ENCODE assay signal across 8 cellular contexts in the genomic region with DNA sequence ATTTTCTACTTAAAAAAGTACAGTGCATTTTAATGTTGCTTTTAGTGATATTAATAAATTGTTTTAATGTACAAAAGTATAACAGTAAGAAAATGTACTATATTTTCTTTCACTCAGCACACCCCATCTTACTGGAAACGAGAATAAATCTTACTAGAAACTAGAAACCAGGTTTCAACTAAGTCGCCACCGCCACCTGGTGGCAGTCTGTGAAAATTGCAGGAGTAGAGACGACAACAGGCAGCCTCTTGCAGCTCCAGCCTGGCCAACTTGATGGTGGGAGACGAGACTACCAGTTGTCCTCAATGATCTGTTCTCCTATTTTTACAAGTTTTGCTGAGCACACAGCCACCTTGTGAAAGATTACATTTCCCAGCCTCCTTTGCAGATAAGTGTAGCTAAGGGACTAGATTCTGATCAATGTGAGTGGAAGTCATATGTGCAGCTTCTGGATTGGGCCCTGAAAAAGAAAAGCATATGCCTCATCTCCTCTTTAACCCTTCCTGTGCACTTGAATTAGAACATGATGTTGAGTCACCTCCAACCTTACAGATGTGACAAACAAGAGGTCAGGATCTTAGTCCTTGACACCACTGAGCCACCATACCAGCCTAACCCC.
DNase-seq lines count a peak whose midpoint lies in the region; ATAC-seq, FAIRE-seq and TF ChIP-seq lines count a peak whose summit lies in the region.

No MANE protein-coding gene starts in this region.

- TF ChIP-seq CTCF in D721Med (IDR thresholded peaks at IDR 0.05; ENCODE audit: insufficient read depth, missing control alignments), result peak; percentile 68

- FAIRE-seq in D721Med (lab: Jason Lieb, UNC) (no peak), HTR-8/SVneo (lab: Jason Lieb, UNC) (peak; percentile 80), RCC 7860 (lab: Jason Lieb, UNC) (peak; percentile 76)

- ATAC-seq in GM19463 (IDR thresholded peaks at IDR 0.05; ENCODE audit: unreplicated experiment) (no peak), GM21381 (IDR thresholded peaks at IDR 0.05; ENCODE audit: unreplicated experiment) (no peak)

- DNase-seq in D721Med (ENCODE audit: insufficient read length, low spot score) (no peak), HTR-8/SVneo (ENCODE audit: insufficient read length, low spot score) (peak; percentile 58), RCC 7860 (ENCODE audit: low spot score) (peak; percentile 71), iris pigment epithelial cell (ENCODE audit: low read depth) (peak; percentile 73)
- peak; percentile 18 for DNase-seq in activated naive CD8-positive, alpha-beta T cell treated with anti-CD3 and anti-CD28 coated beads, Interleukin-2, amount 50 U/mL, for 16 hours (ENCODE audit: low read depth, low spot score)
- DNase-seq in stimulated activated CD8-positive, alpha-beta memory T cell treated with anti-CD3 and anti-CD28 coated beads, Interleukin-4, amount 100 ng/mL, for 4 hours (ENCODE audit: low read depth in 2 of 2, low spot score in 1 of 2), result peak; percentile 7 to 22
